10 cellular contexts compared by ENCODE assay signal in the genomic region with DNA sequence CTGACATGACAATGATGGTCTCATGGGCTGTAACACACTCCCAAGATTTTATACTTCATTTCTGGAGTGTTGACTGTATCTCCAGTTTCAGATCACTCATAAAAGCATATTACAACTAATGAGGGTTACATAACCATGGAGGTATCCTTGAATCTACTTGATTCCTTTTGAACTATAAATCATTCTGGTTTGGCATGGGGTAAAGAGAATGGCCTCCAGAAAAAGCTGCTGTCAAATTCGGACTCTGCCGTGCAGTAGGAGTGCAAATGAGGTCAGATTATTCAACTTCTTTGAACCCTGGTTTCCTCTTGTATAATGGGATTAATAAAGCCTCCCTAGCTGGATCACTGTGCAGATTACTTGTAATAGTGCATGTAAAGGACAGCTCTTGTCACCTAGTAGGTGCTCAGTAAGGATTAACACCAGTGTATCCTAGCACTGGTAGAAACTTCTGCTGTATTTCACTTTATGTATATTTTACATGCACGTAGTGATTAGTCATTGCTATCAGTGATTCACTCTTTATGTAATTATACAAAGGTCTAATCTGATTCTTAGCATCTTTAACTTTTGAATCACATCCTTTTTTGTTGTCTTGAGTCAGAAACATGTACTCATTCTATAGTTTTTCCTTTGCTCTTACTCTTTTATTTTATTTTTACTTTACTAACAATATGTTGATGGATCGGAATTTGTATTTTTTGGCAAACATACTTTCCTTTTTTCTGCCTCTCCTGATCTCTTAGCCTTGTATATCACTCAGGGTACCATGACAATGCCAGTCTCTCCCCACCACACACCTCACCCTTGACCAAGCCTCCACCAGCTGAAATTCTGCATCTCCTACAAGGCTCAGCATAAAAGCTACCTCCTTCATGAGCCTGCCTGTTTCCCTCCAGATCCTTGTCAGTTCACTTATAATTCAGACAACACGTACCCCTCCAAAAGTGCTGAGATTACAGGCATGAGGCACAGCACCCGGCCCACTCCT. TPM values are rescaled to one million over a fixed set of nuclear protein-coding genes. Genes with fewer than 3 reads are reported as not detected.
DNase-seq lines count a peak whose midpoint lies in the region; ATAC-seq and TF ChIP-seq lines count a peak whose summit lies in the region.
"Had no signal": no experiment of that assay in that cellular context is flagged by ENCODE, and none has a peak within 500 bp of the region (broad histone marks: within the 10 kb centered on the region; RNA-seq: fewer than 3 reads in every experiment).

No MANE protein-coding gene starts in this region.

- CTCF ChIA-PET in HCT116 (lab: Charles Lee) = no interaction called here
- CTCF ChIA-PET in activated CD8-positive, alpha-beta T cell treated with anti-CD3 and anti-CD28 coated beads for 36 hours (lab: Charles Lee) = interaction anchor here (0.7 to 10.4 kb wide), 16 partner anchors 9 to 152 kb away, joined by 3 to 147 read pairs (median 6); no protein-coding TSS in a partner anchor

- ATAC-seq in HCT116 = no peak
- peak; percentile 45 for ATAC-seq in activated CD8-positive, alpha-beta T cell treated with anti-CD3 and anti-CD28 coated beads for 36 hours

- no TSS peak for BruUV-seq in HCT116 (replicated peaks; lab: Mats Ljungman, UMichigan)

- H3K4me1 Mint-ChIP-seq in activated CD8-positive, alpha-beta T cell treated with anti-CD3 and anti-CD28 coated beads for 36 hours (ENCODE audit: low read depth) = peaks cover 60% of the 10 kb centered on the region

- peaks cover 57% of the 10 kb centered on the region for H3K79me2 ChIP-seq in HCT116 (ENCODE audit: insufficient read depth, low read length)

- no peaks in the 10 kb centered on the region for H3K27me3 ChIP-seq in HCT116 (ENCODE audit: insufficient read depth, low read length)

- POLR2A ChIA-PET in HCT116 (lab: Charles Lee) = no interaction called here
- POLR2A ChIA-PET in activated CD8-positive, alpha-beta T cell treated with anti-CD3 and anti-CD28 coated beads for 36 hours (lab: Charles Lee) = interaction anchor here (0.6 to 7.7 kb wide), 20 partner anchors 8 to 161 kb away, joined by 3 to 76 read pairs (median 6); a partner anchor contains a TSS

- H3K4me2 ChIP-seq in HCT116 (ENCODE audit: low read length) = peak overlapping the region; percentile 58

- intact Hi-C loops in HCT116 (cut with micrococcal nuclease) = loop anchor here (10.0 kb wide), 2 partner anchors 111 to 359 kb away; a partner anchor contains a TSS
- intact Hi-C loops in activated CD8-positive, alpha-beta T cell treated with anti-CD3 and anti-CD28 coated beads for 36 hours (cut with micrococcal nuclease) = loop anchor here (1.0 to 10.0 kb wide), 2 partner anchors 19 to 349 kb away; no protein-coding TSS in a partner anchor

- H3K27ac ChIP-seq in HCT116 (ENCODE audit: low read depth, low read length) = no peak overlapping the region

- no peak for TF ChIP-seq CTCF in HCT116 (IDR thresholded peaks at IDR 0.05 in 2 of 3, conservative IDR thresholded peaks at IDR 0.05 in 1 of 3; ENCODE audit: borderline replicate concordance in 1 of 3, insufficient read depth in 1 of 3, low read depth in 2 of 3, low read length in 2 of 3)
- no peak for TF ChIP-seq CTCF in activated CD8-positive, alpha-beta T cell treated with anti-CD3 and anti-CD28 coated beads for 36 hours (IDR thresholded peaks at IDR 0.05)
- TF ChIP-seq CTCF in fibroblast of villous mesenchyme (IDR thresholded peaks at IDR 0.05; ENCODE audit: insufficient read depth, low read depth, low read length) = no peak

- H3K9ac ChIP-seq in HCT116 (ENCODE audit: low read length) = no peak overlapping the region

- peak overlapping the region; percentile 88 for H3K27ac Mint-ChIP-seq in activated CD8-positive, alpha-beta T cell treated with anti-CD3 and anti-CD28 coated beads for 36 hours

- no peaks in the 10 kb centered on the region for H3K36me3 ChIP-seq in HCT116 (ENCODE audit: control insufficient read depth in 1 of 2, insufficient read depth in 2 of 2, low read length in 2 of 2)

- H4K20me1 ChIP-seq in HCT116 (ENCODE audit: insufficient read depth) = peaks cover 3% of the 10 kb centered on the region; the same call in 1 of the 2 replicates

- H2AFZ ChIP-seq in HCT116 (ENCODE audit: low read depth, low read length, poor library complexity, severe bottlenecking) = no peak overlapping the region

- H3K4me3 Mint-ChIP-seq in activated CD8-positive, alpha-beta T cell treated with anti-CD3 and anti-CD28 coated beads for 36 hours = peak overlapping the region; percentile 67

- RAD21 ChIA-PET in HCT116 (lab: Charles Lee; ENCODE audit: low non-redundant PET in 1 of 2, low total read pairs in 2 of 2, uncharacterized antibody in 2 of 2, unreplicated experiment in 2 of 2) = no interaction called here

- H3K4me3 ChIP-seq in HCT116 (replicated peaks in 1 of 2; ENCODE audit: low read depth in 1 of 2, low read length in 2 of 2) (no peak overlapping the region), fibroblast of villous mesenchyme (ENCODE audit: low read depth, low read length) (no peak overlapping the region)

- peaks cover 52% of the 10 kb centered on the region for H3K36me3 Mint-ChIP-seq in activated CD8-positive, alpha-beta T cell treated with anti-CD3 and anti-CD28 coated beads for 36 hours (ENCODE audit: low read depth)

- no peaks in the 10 kb centered on the region for H3K9me3 ChIP-seq in HCT116 (ENCODE audit: control insufficient read depth in 1 of 2, insufficient read depth in 1 of 2, low read depth in 1 of 2, low read length in 2 of 2)

- peaks cover 8 to 36% of the 10 kb centered on the region in 2 experiments; a peak in 3 of 4 replicates for H3K4me1 ChIP-seq in HCT116 (ENCODE audit: control insufficient read depth in 1 of 2, insufficient read depth in 2 of 2, low read length in 2 of 2)

- TF ChIP-seq POLR2A in HCT116 (IDR thresholded peaks at IDR 0.05; ENCODE audit: borderline replicate concordance, extremely low read depth, insufficient read depth, insufficient read length) = no peak

- H3K27me3 Mint-ChIP-seq in activated CD8-positive, alpha-beta T cell treated with anti-CD3 and anti-CD28 coated beads for 36 hours = no peaks in the 10 kb centered on the region

- DNase-seq in AG08396 (ENCODE audit: low spot score) = peak; percentile 35
- DNase-seq in HCT116 (ENCODE audit: low read depth, low spot score) = no peak
- DNase-seq in activated CD8-positive, alpha-beta T cell treated with anti-CD3 and anti-CD28 coated beads for 36 hours = peak; percentile 42
- peak; percentile 61 for DNase-seq in fibroblast of villous mesenchyme (ENCODE audit: low read depth)
- no peak for DNase-seq in DMS 273 (lab: John Stamatoyannopoulos, UW; ENCODE audit: unreplicated experiment)
- no peak for DNase-seq in NCI-H1436 (lab: John Stamatoyannopoulos, UW)
- DNase-seq in stimulated activated CD4-positive, alpha-beta T cell treated with anti-CD3 and anti-CD28 coated beads, Interleukin-4, amount 100 ng/mL, for 4 hours = no peak
- no peak for DNase-seq in GM19240 (ENCODE audit: insufficient read length, low spot score)
- DNase-seq: islet precursor cell, NCI-H446 had no signal

- H3K9me2 ChIP-seq in HCT116 (ENCODE audit: insufficient read depth) = no peaks in the 10 kb centered on the region

- H3K9me3 Mint-ChIP-seq in activated CD8-positive, alpha-beta T cell treated with anti-CD3 and anti-CD28 coated beads for 36 hours = no peaks in the 10 kb centered on the region

- TF ChIP-seq RAD21 in HCT116 (IDR thresholded peaks at IDR 0.05; ENCODE audit: low read depth) = no peak

TF ChIP-seq in HCT116, 20 proteins besides CTCF, POLR2A, EP300 and RAD21:
- TF ChIP-seq CBX3 (IDR thresholded peaks at IDR 0.05; ENCODE audit: low read depth) (no peak), SP1 (IDR thresholded peaks at IDR 0.05; ENCODE audit: low read depth) (no peak), FOSL1 (IDR thresholded peaks at IDR 0.05; ENCODE audit: low read depth) (peak; percentile 30; the same call in 1 of the 2 replicates), ZNF274 (IDR thresholded peaks at IDR 0.05; ENCODE audit: low read depth, low read length) (no peak), JUND (IDR thresholded peaks at IDR 0.05) (peak; percentile 38)

RNA-seq across cellular contexts. Expression of a gene that starts 3.2 kb away (rescaled TPM):
- 8.4 TPM for total RNA-seq in HCT116 (2021; ENCODE audit: unreplicated experiment)
- 1.7 and 2.2 TPM in 2 replicates for polyA plus RNA-seq in HCT116 (2012)
- 10 to 100 TPM; 34.4 to 37.4 TPM for total RNA-seq in activated CD8-positive, alpha-beta T cell treated with anti-CD3 and anti-CD28 coated beads for 36 hours
- 9.3 and 10.8 TPM in 2 replicates for total RNA-seq in fibroblast of villous mesenchyme

Comparison
In these comparisons a context has a peak if more than half of its experiments do, and no peak if none do; other contexts are left out.
1. DNase-seq: peak in AG08396 (single experiment), activated CD8-positive, alpha-beta T cell treated with anti-CD3 and anti-CD28 coated beads for 36 hours (single experiment) and fibroblast of villous mesenchyme (single experiment); none in HCT116 (single experiment), DMS 273 (single experiment), NCI-H1436 (single experiment), stimulated activated CD4-positive, alpha-beta T cell treated with anti-CD3 and anti-CD28 coated beads, Interleukin-4, amount 100 ng/mL, for 4 hours (0 of 2) and GM19240 (single experiment).